14 cellular contexts compared by ENCODE assay signal in genomic region chr19:30214651-30215051, GRCh38.
DNase-seq lines count a peak whose midpoint lies in the region; ATAC-seq lines count a peak whose summit lies in the region.
"Had no signal": no experiment of that assay in that cellular context is flagged by ENCODE, and none has a peak within 500 bp of the region (broad histone marks: within the 10 kb centered on the region; RNA-seq: fewer than 3 reads in every experiment).

No MANE protein-coding gene starts in this region.

- no CpG with 5 or more reads among the region's 4 CpGs for WGBS in trophoblast cell (ENCODE audit: extremely low coverage, insufficient coverage, insufficient read length)

- H3K36me3 ChIP-seq in trophoblast cell (ENCODE audit: control insufficient read depth in 1 of 2, insufficient read depth in 2 of 2, low read length in 2 of 2), result no peaks in the 10 kb centered on the region
- H3K36me3 ChIP-seq: MG63 had no signal

- ATAC-seq in HG02981 (IDR thresholded peaks at IDR 0.05; ENCODE audit: unreplicated experiment), result peak; percentile 57
- no peak for ATAC-seq in GM18502 (IDR thresholded peaks at IDR 0.05; ENCODE audit: poor library complexity, unreplicated experiment)

- H3K4me3 ChIP-seq in trophoblast cell (ENCODE audit: low read depth, low read length), result no peak overlapping the region
- H3K4me3 ChIP-seq: MG63 had no signal

- H4K8ac ChIP-seq in trophoblast cell (ENCODE audit: low read depth, low read length), result no peak overlapping the region

- peaks cover 9% of the 10 kb centered on the region for H3K4me1 Mint-ChIP-seq in activated CD4-positive, alpha-beta T cell treated with anti-CD3 and anti-CD28 coated beads, Interleukin-2, amount 10 ng/mL, durations not matched to agents 24 days and 14 days
- H3K4me1 Mint-ChIP-seq in T-helper 1 cell treated with Interleukin-12 subunit alpha and Interleukin-12 subunit beta and Interleukin-4 antibody, amounts not matched to agents 30 μg/mL and 1 μg/mL, for 36 hours (ENCODE audit: low read depth), result peaks cover 13% of the 10 kb centered on the region
- H3K4me1 Mint-ChIP-seq: central memory CD8-positive, alpha-beta T cell had no signal

- no peaks in the 10 kb centered on the region for H3K79me1 ChIP-seq in trophoblast cell (ENCODE audit: low read length)

- no peaks in the 10 kb centered on the region for H3K9me3 ChIP-seq in trophoblast cell (ENCODE audit: insufficient read depth, low read depth, low read length)
- H3K9me3 ChIP-seq: MG63 had no signal

- no peak overlapping the region for H3K14ac ChIP-seq in trophoblast cell (ENCODE audit: low read length)

- peak overlapping the region; percentile 7 for H3K4me3 Mint-ChIP-seq in activated CD4-positive, alpha-beta T cell treated with anti-CD3 and anti-CD28 coated beads, Interleukin-2, amount 10 ng/mL, durations not matched to agents 24 days and 14 days
- H3K4me3 Mint-ChIP-seq in T-helper 1 cell treated with Interleukin-12 subunit alpha and Interleukin-12 subunit beta and Interleukin-4 antibody, amounts not matched to agents 30 μg/mL and 1 μg/mL, for 36 hours, result peak overlapping the region; percentile 46
- H3K4me3 Mint-ChIP-seq: central memory CD8-positive, alpha-beta T cell; T-cell had no signal

- no peak overlapping the region for H2BK120ac ChIP-seq in trophoblast cell (ENCODE audit: insufficient read depth, low read length, poor library complexity)

- intact Hi-C loops in activated CD4-positive, alpha-beta T cell treated with anti-CD3 and anti-CD28 coated beads, Interleukin-2, amount 10 ng/mL, durations not matched to agents 24 days and 14 days (cut with micrococcal nuclease), result no loop called here

- DNase-seq in activated CD4-positive, alpha-beta T cell treated with anti-CD3 and anti-CD28 coated beads, Interleukin-2, amount 10 ng/mL, durations not matched to agents 24 days and 14 days, result peak; percentile 83
- no peak for DNase-seq in activated CD4-positive, alpha-beta T cell treated with anti-CD3 and anti-CD28 coated beads for 1 hour
- DNase-seq in trophoblast cell (peak; percentile 25 to 49), NCI-H187 treated with DMSO at 0.1 percent for 48 hours (lab: John Stamatoyannopoulos, UW) (no peak), RPMI8226 (no peak)
- DNase-seq: ACHN, MG63, NCI-H524 treated with DMSO at 0.1 percent for 48 hours, small intestine, T-cell had no signal

- no peak overlapping the region for H4K91ac ChIP-seq in trophoblast cell (ENCODE audit: low read depth, low read length)

- no peaks in the 10 kb centered on the region for H3K27me3 ChIP-seq in trophoblast cell (ENCODE audit: insufficient read depth, low read length)

- H3K36me3 Mint-ChIP-seq in activated CD4-positive, alpha-beta T cell treated with anti-CD3 and anti-CD28 coated beads, Interleukin-2, amount 10 ng/mL, durations not matched to agents 24 days and 14 days (ENCODE audit: low read depth), result no peaks in the 10 kb centered on the region
- no peaks in the 10 kb centered on the region for H3K36me3 Mint-ChIP-seq in T-helper 1 cell treated with Interleukin-12 subunit alpha and Interleukin-12 subunit beta and Interleukin-4 antibody, amounts not matched to agents 30 μg/mL and 1 μg/mL, for 36 hours (ENCODE audit: low read depth)
- H3K36me3 Mint-ChIP-seq: T-cell had no signal

- H3K27ac ChIP-seq in trophoblast cell (ENCODE audit: low read depth, low read length), result no peak overlapping the region

- H3K79me2 ChIP-seq in trophoblast cell (ENCODE audit: control insufficient read depth, insufficient read depth, low read length, poor library complexity), result no peaks in the 10 kb centered on the region

- H3K4ac ChIP-seq in trophoblast cell (ENCODE audit: low read depth, low read length), result no peak overlapping the region

- no peak overlapping the region for H2AK5ac ChIP-seq in trophoblast cell (ENCODE audit: low read length)

- no peak overlapping the region for H4K12ac ChIP-seq in trophoblast cell (ENCODE audit: low read depth, low read length)

- H3K9ac ChIP-seq in trophoblast cell (ENCODE audit: low read length), result no peak overlapping the region

- H2BK12ac ChIP-seq in trophoblast cell (ENCODE audit: low read length), result no peak overlapping the region

- no peak overlapping the region for H2AFZ ChIP-seq in trophoblast cell (ENCODE audit: insufficient read depth, low read length, poor library complexity)

- no peak overlapping the region for H3K18ac ChIP-seq in trophoblast cell (ENCODE audit: low read length)

- no peaks in the 10 kb centered on the region for H3K4me1 ChIP-seq in trophoblast cell (ENCODE audit: control insufficient read depth in 1 of 2, insufficient read depth in 2 of 2, low read length in 2 of 2)

- no peak overlapping the region for H2BK5ac ChIP-seq in trophoblast cell (ENCODE audit: low read depth, low read length, poor library complexity)

- no peaks in the 10 kb centered on the region for H3K9me3 Mint-ChIP-seq in activated CD4-positive, alpha-beta T cell treated with anti-CD3 and anti-CD28 coated beads, Interleukin-2, amount 10 ng/mL, durations not matched to agents 24 days and 14 days
- H3K9me3 Mint-ChIP-seq in T-helper 1 cell treated with Interleukin-12 subunit alpha and Interleukin-12 subunit beta and Interleukin-4 antibody, amounts not matched to agents 30 μg/mL and 1 μg/mL, for 36 hours, result no peaks in the 10 kb centered on the region
- H3K9me3 Mint-ChIP-seq: central memory CD8-positive, alpha-beta T cell; T-cell had no signal

- peaks cover 6% of the 10 kb centered on the region for H3K27me3 Mint-ChIP-seq in activated CD4-positive, alpha-beta T cell treated with anti-CD3 and anti-CD28 coated beads, Interleukin-2, amount 10 ng/mL, durations not matched to agents 24 days and 14 days
- peaks cover 20% of the 10 kb centered on the region for H3K27me3 Mint-ChIP-seq in T-helper 1 cell treated with Interleukin-12 subunit alpha and Interleukin-12 subunit beta and Interleukin-4 antibody, amounts not matched to agents 30 μg/mL and 1 μg/mL, for 36 hours (ENCODE audit: low read depth)

- H3K4me2 ChIP-seq in trophoblast cell (ENCODE audit: low read length), result no peak overlapping the region

- H3K27ac Mint-ChIP-seq in activated CD4-positive, alpha-beta T cell treated with anti-CD3 and anti-CD28 coated beads, Interleukin-2, amount 10 ng/mL, durations not matched to agents 24 days and 14 days, result peak overlapping the region; percentile 14
- H3K27ac Mint-ChIP-seq in T-helper 1 cell treated with Interleukin-12 subunit alpha and Interleukin-12 subunit beta and Interleukin-4 antibody, amounts not matched to agents 30 μg/mL and 1 μg/mL, for 36 hours, result peak overlapping the region; percentile 58
- H3K27ac Mint-ChIP-seq: T-cell had no signal

- no peak overlapping the region for H3K23ac ChIP-seq in trophoblast cell (ENCODE audit: low read length)

Comparison
In these comparisons a context has a peak if more than half of its experiments do, and no peak if none do; other contexts are left out.
1. DNase-seq: peak in activated CD4-positive, alpha-beta T cell treated with anti-CD3 and anti-CD28 coated beads, Interleukin-2, amount 10 ng/mL, durations not matched to agents 24 days and 14 days (single experiment) and trophoblast cell (2 of 2); none in activated CD4-positive, alpha-beta T cell treated with anti-CD3 and anti-CD28 coated beads for 1 hour (single experiment), NCI-H187 treated with DMSO at 0.1 percent for 48 hours (single experiment) and RPMI8226 (single experiment).